In the genomic region with DNA sequence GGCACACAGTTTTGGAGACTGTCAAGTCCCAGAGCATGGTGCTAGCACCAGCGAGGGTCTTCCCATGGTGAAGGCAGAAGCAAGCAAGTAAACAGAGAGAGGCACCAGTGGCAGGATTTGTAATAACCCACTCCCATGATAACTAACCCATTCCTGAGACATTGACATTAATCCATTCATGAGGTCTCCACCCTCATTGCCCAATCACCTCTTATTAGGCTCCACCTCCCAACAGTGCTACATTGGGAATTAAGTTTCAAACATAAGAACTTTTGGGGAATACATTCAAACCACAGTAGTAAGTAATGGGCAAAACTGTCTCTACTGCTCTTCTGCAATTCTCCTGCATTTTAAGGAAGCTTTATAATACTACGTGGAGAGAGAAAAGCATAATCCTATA, we compare ENCODE assay signal across 16 cellular contexts.
DNase-seq lines count a peak whose midpoint lies in the region; ATAC-seq and TF ChIP-seq lines count a peak whose summit lies in the region.
"Had no signal": no experiment of that assay in that cellular context is flagged by ENCODE, and none has a peak within 500 bp of the region (broad histone marks: within the 10 kb centered on the region; RNA-seq: fewer than 3 reads in every experiment).

No MANE protein-coding gene starts in this region.

- in situ Hi-C loops in transverse colon (cut with MboI; ENCODE audit: low pct_ligation_motif_present in 1 of 4, low pct_unique_long_range_greater_than_20kb in 1 of 4, low sequenced_read_pairs in 3 of 4): loop anchor here in 1 of 4 donors (25.0 kb wide), 2 partner anchors 312 to 487 kb away; no protein-coding TSS in a partner anchor

- H3K4me3 ChIP-seq in right cardiac atrium (ENCODE audit: low read length): no peak overlapping the region
- no peak overlapping the region for H3K4me3 ChIP-seq in adipocyte (ENCODE audit: low read length)
- no peak overlapping the region for H3K4me3 ChIP-seq in transverse colon
- H3K4me3 ChIP-seq: A549, BLaER1, GM23338 had no signal

- H3K36me3 ChIP-seq in adipocyte (ENCODE audit: control insufficient read depth, insufficient read depth, low read length, severe bottlenecking): no peaks in the 10 kb centered on the region
- H3K36me3 ChIP-seq in transverse colon: no peaks in the 10 kb centered on the region
- H3K36me3 ChIP-seq: BLaER1 had no signal

- TF ChIP-seq EP300 in transverse colon (IDR thresholded peaks at IDR 0.05; ENCODE audit: low read depth): no peak

- no peak for DNase-seq in right cardiac atrium
- DNase-seq in cardiac septum (ENCODE audit: low spot score): no peak
- DNase-seq in adipocyte (ENCODE audit: low read depth): peak; percentile 27
- no peak for DNase-seq in omental fat pad (ENCODE audit: low spot score)
- no peak for DNase-seq in transverse colon
- DNase-seq in effector CD8-positive, alpha-beta T cell (lab: John Stamatoyannopoulos, UW): no peak
- DNase-seq: AML-193; CD4-positive, alpha-beta memory T cell; DMS153; DMS79; GDM1; HCEC 1CT; IMR-90 had no signal

- 88% methylated on average over 2 of the region's 2 CpGs for WGBS in right cardiac atrium
- 83 to 89% methylated on average over 1 to 2 of the region's 2 CpGs for WGBS in transverse colon (ENCODE audit: low coverage in 1 of 2), 2 donors

- no peaks in the 10 kb centered on the region for H3K4me1 ChIP-seq in right cardiac atrium (ENCODE audit: control insufficient read depth, insufficient read depth, low read length)
- H3K4me1 ChIP-seq in adipocyte (ENCODE audit: control insufficient read depth, insufficient read depth, low read length): peaks cover 30% of the 10 kb centered on the region
- H3K4me1 ChIP-seq in transverse colon: no peaks in the 10 kb centered on the region
- H3K4me1 ChIP-seq: A549, BLaER1 had no signal

- TF ChIP-seq CTCF in omental fat pad (IDR thresholded peaks at IDR 0.05): no peak
- TF ChIP-seq CTCF in transverse colon (IDR thresholded peaks at IDR 0.05): no peak

- no peak overlapping the region for H3K27ac ChIP-seq in right cardiac atrium (ENCODE audit: low read length)
- no peak overlapping the region for H3K27ac ChIP-seq in transverse colon
- H3K27ac ChIP-seq: A549, BLaER1 had no signal

- H3K27me3 ChIP-seq in right cardiac atrium (ENCODE audit: control insufficient read depth, insufficient read depth) (no peaks in the 10 kb centered on the region), adipocyte (replicated peaks; ENCODE audit: control insufficient read depth, insufficient read depth, low read length) (no peaks in the 10 kb centered on the region), transverse colon (no peaks in the 10 kb centered on the region)
- H3K27me3 ChIP-seq: BLaER1 had no signal

- ATAC-seq in right cardiac atrium (peak; percentile 48 to 51), omental fat pad (ENCODE audit: low FRiP score) (peak; percentile 32)
- ATAC-seq: A549, GM23338 had no signal

- H3K9ac ChIP-seq in adipocyte (ENCODE audit: low read length): no peak overlapping the region
- H3K9ac ChIP-seq: BLaER1 had no signal

- H3K9me3 ChIP-seq in right cardiac atrium (ENCODE audit: control insufficient read depth, low read length) (no peaks in the 10 kb centered on the region), adipocyte (ENCODE audit: control insufficient read depth, low read length) (no peaks in the 10 kb centered on the region), transverse colon (no peaks in the 10 kb centered on the region)
- H3K9me3 ChIP-seq: A549, BLaER1 had no signal

- intact Hi-C loops in right cardiac atrium (cut with DNase I) (no loop called here), cardiac septum (cut with DNase I) (no loop called here), transverse colon (cut with DNase I; ENCODE audit: low total_unique reads) (no loop called here)

- no peak for TF ChIP-seq POLR2A in transverse colon (IDR thresholded peaks at IDR 0.05)
